In the genomic region with DNA sequence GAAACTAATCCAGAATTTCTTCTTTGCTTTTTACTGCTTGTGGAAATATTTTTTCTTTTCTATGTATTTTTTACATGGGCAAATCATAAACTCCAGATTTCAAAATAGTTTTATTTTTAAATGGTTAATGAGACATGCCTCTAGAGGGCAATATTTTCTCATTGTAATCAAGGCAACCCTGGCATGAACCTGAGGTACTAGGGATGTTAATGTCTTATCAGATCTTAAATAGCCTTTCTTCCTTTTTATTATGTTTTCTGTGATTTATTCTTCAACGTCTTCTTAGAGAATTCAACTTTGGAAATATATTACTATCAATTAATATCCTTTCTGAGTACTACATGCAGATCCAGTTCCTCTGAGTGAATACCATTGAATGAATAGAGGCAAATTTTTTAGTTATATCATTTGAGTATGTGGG, we compare ENCODE assay signal across 8 cellular contexts.
DNase-seq lines count a peak whose midpoint lies in the region; ATAC-seq lines count a peak whose summit lies in the region.

No MANE protein-coding gene starts in this region.

- ATAC-seq in HG03135 (IDR thresholded peaks at IDR 0.05; ENCODE audit: unreplicated experiment) (no peak), GM21526 (IDR thresholded peaks at IDR 0.05; ENCODE audit: low FRiP score, unreplicated experiment) (no peak)

- DNase-seq in NOMO-1 (lab: John Stamatoyannopoulos, UW; ENCODE audit: unreplicated experiment in 2 of 2) (peak; percentile 7 to 37), NOMO-1 treated with dmso at 0.1 percent for 144 hours (lab: John Stamatoyannopoulos, UW; ENCODE audit: unreplicated experiment) (no peak), NCI-H1105 treated with DMSO at 0.1 percent for 48 hours (lab: John Stamatoyannopoulos, UW) (peak; percentile 48), amniotic epithelial cell (ENCODE audit: low read depth) (peak; percentile 77), kidney tubule cell (ENCODE audit: low spot score) (peak; percentile 53)
- DNase-seq in activated CD4-positive, alpha-beta T cell treated with anti-CD3 and anti-CD28 coated beads for 4 hours, result no peak

Comparison
In these comparisons a context has a peak if more than half of its experiments do, and no peak if none do; other contexts are left out.
1. DNase-seq: peak in NOMO-1 (2 of 2), NCI-H1105 treated with DMSO at 0.1 percent for 48 hours (single experiment), amniotic epithelial cell (single experiment) and kidney tubule cell (single experiment); none in NOMO-1 treated with dmso at 0.1 percent for 144 hours (single experiment) and activated CD4-positive, alpha-beta T cell treated with anti-CD3 and anti-CD28 coated beads for 4 hours (0 of 2).